ENCODE assay signal across 14 cellular contexts in genomic region chr1:168312718-168313604, GRCh38. TPM values are rescaled to one million over a fixed set of nuclear protein-coding genes. Genes with fewer than 3 reads are reported as not detected.
DNase-seq lines count a peak whose midpoint lies in the region; ATAC-seq, FAIRE-seq and TF ChIP-seq lines count a peak whose summit lies in the region.
"Had no signal": no experiment of that assay in that cellular context is flagged by ENCODE, and none has a peak within 500 bp of the region (broad histone marks: within the 10 kb centered on the region; RNA-seq: fewer than 3 reads in every experiment).

No MANE protein-coding gene starts in this region.

- H3K4me3 ChIP-seq in RWPE2 (ENCODE audit: severe bottlenecking) (no peak overlapping the region), keratinocyte (ENCODE audit: control insufficient read depth in 2 of 3, extremely low read depth in 1 of 3, insufficient read depth in 2 of 3, low read depth in 1 of 3, low read length in 3 of 3) (no peak overlapping the region)
- H3K4me3 ChIP-seq: MG63, SJSA1 had no signal

- peak; percentile 43 for FAIRE-seq in keratinocyte (lab: Jason Lieb, UNC)
- FAIRE-seq: kidney had no signal

- no peaks in the 10 kb centered on the region for H3K9me3 ChIP-seq in RWPE2 (ENCODE audit: severe bottlenecking)
- no peaks in the 10 kb centered on the region for H3K9me3 ChIP-seq in keratinocyte (ENCODE audit: control insufficient read depth, low read depth, low read length)
- H3K9me3 ChIP-seq: MG63, SJSA1 had no signal

- peak overlapping the region; percentile 68 for H2AFZ ChIP-seq in keratinocyte (ENCODE audit: control insufficient read depth, low read length)
- H2AFZ ChIP-seq: parathyroid adenoma had no signal

- DNase-seq in EL (peak; percentile 12), RWPE2 (ENCODE audit: low spot score) (no peak), keratinocyte (ENCODE audit: low read depth, low spot score) (no peak), NCI-H128 (lab: John Stamatoyannopoulos, UW; ENCODE audit: unreplicated experiment) (no peak), GDM1 (lab: John Stamatoyannopoulos, UW) (no peak), erythroblast (lab: John Stamatoyannopoulos, UW) (no peak), NCI-H1092 treated with DMSO at 0.1 percent for 48 hours (lab: John Stamatoyannopoulos, UW) (no peak)
- DNase-seq: central memory CD4-positive, alpha-beta T cell; kidney; MG63; NCI-H2171 treated with DMSO at 0.1 percent for 48 hours had no signal

- H3K4me1 ChIP-seq in RWPE2 (ENCODE audit: insufficient read depth, poor library complexity, severe bottlenecking) (no peaks in the 10 kb centered on the region), keratinocyte (ENCODE audit: control insufficient read depth, extremely low read depth, insufficient read depth, low read length) (peaks cover 7% of the 10 kb centered on the region)
- H3K4me1 ChIP-seq: parathyroid adenoma, SJSA1 had no signal

- no peak overlapping the region for H3K27ac ChIP-seq in RWPE2 (ENCODE audit: poor library complexity, severe bottlenecking)
- H3K27ac ChIP-seq in keratinocyte (ENCODE audit: control insufficient read depth, insufficient read depth, low read length) = peak overlapping the region; percentile 5
- H3K27ac ChIP-seq: parathyroid adenoma, SJSA1 had no signal

- H3K36me3 ChIP-seq in RWPE2 (ENCODE audit: low read depth) (no peaks in the 10 kb centered on the region), keratinocyte (ENCODE audit: control insufficient read depth in 2 of 2, extremely low read depth in 1 of 2, insufficient read depth in 2 of 2, low read length in 2 of 2) (no peaks in the 10 kb centered on the region)
- H3K36me3 ChIP-seq: MG63, SJSA1 had no signal

- H3K79me2 ChIP-seq in keratinocyte (ENCODE audit: control insufficient read depth, insufficient read depth, low read length) = no peaks in the 10 kb centered on the region
- H3K79me2 ChIP-seq: parathyroid adenoma had no signal

- ATAC-seq in GM19351 (IDR thresholded peaks at IDR 0.05; ENCODE audit: unreplicated experiment) (peak; percentile 63), RWPE2 (ENCODE audit: low read depth) (peak; percentile 51; the same call in 2 of the 3 replicates)

- TF ChIP-seq CTCF in RWPE2 (IDR thresholded peaks at IDR 0.05; ENCODE audit: poor library complexity, severe bottlenecking) (no peak), keratinocyte (optimal IDR thresholded peaks at IDR 0.05 in 1 of 3, IDR thresholded peaks at IDR 0.05 in 1 of 3, conservative IDR thresholded peaks at IDR 0.05 in 1 of 3; ENCODE audit: extremely low read depth in 1 of 3, insufficient read depth in 2 of 3, low read length in 3 of 3) (no peak)

- H4K20me1 ChIP-seq in keratinocyte (ENCODE audit: control insufficient read depth, extremely low read depth, insufficient read depth, low read length) = no peaks in the 10 kb centered on the region

- dilution Hi-C loops in keratinocyte (cut with MboI; ENCODE audit: extremely low pct_ligation_motif_present, low sequenced_read_pairs) = no loop called here

- no peak overlapping the region for H3K9ac ChIP-seq in keratinocyte (ENCODE audit: control insufficient read depth, extremely low read depth, insufficient read depth, low read length)
- H3K9ac ChIP-seq: parathyroid adenoma had no signal

- no peaks in the 10 kb centered on the region for H3K9me1 ChIP-seq in keratinocyte (ENCODE audit: control insufficient read depth, extremely low read depth, insufficient read depth, low read length)

- peak overlapping the region; percentile 2 for H3K4me2 ChIP-seq in keratinocyte (ENCODE audit: control insufficient read depth, extremely low read depth, insufficient read depth, low read depth, low read length)

- no peaks in the 10 kb centered on the region for H3K27me3 ChIP-seq in RWPE2 (ENCODE audit: insufficient read depth, poor library complexity, severe bottlenecking)
- no peaks in the 10 kb centered on the region for H3K27me3 ChIP-seq in keratinocyte (ENCODE audit: control insufficient read depth, extremely low read depth, insufficient read depth, low read length)
- H3K27me3 ChIP-seq: MG63, SJSA1 had no signal

- no peak for TF ChIP-seq POLR2A in erythroblast (IDR thresholded peaks at IDR 0.05; ENCODE audit: low read length)

RNA-seq across cellular contexts. Expression of gene TBX19, which starts 32.3 kb away (rescaled TPM):
- polyA plus RNA-seq in keratinocyte = 0.65 to 1.2 TPM (median 0.93 TPM) in 3 replicates
- polyA plus RNA-seq in keratinocyte (2011; ENCODE audit: low read depth) = 1.5 TPM
- polyA plus RNA-seq in keratinocyte (2011; cell fraction: cytosol; rRNA removed) = 0.44 and 0.56 TPM in 2 replicates
- 2.9 and 3.1 TPM in 2 replicates for polyA plus RNA-seq in keratinocyte (2011; cell fraction: nucleus; rRNA removed)
- 0.25 and 3.9 TPM in 2 replicates for polyA plus RNA-seq in keratinocyte (2012; ENCODE audit: low replicate concordance)
- polyA minus RNA-seq in keratinocyte = 0.79 to 0.93 TPM (median 0.92 TPM) in 3 replicates
- polyA minus RNA-seq in keratinocyte (2011; cell fraction: cytosol; rRNA and poly(A)+ RNA removed) = not detected
- polyA minus RNA-seq in keratinocyte (2011; cell fraction: nucleus; rRNA and poly(A)+ RNA removed) = 1.4 and 2.3 TPM in 2 replicates
